18 cellular contexts compared by ENCODE assay signal in genomic region chr17:48566717-48567116, GRCh38. TPM values are rescaled to one million over a fixed set of nuclear protein-coding genes. Genes with fewer than 3 reads are reported as not detected.
"Had no signal": no experiment of that assay in that cellular context is flagged by ENCODE, and none has a peak within 500 bp of the region (broad histone marks: within the 10 kb centered on the region; RNA-seq: fewer than 3 reads in every experiment).

No MANE protein-coding gene starts in this region.

- H3K27ac Mint-ChIP-seq: activated B cell treated with CpG ODN at 0.5 μM for 24 hours; activated CD4-positive, alpha-beta T cell treated with anti-CD3 and anti-CD28 coated beads, Interleukin-2, amount 10 ng/mL, durations not matched to agents 24 days and 14 days; activated naive CD8-positive, alpha-beta T cell treated with anti-CD3 and anti-CD28 coated beads, Interleukin-2, amount 50 U/mL, for 24 hours; activated T-helper 1 cell treated with anti-CD3 and anti-CD28 coated beads, Interleukin-12 subunit alpha, Interleukin-12 subunit beta, Interleukin-2, Interleukin-4 antibody, amounts not matched to agents 30 ng/mL and 10 ng/mL and 1 ng/mL, durations not matched to agents 14 hours and 24 hours and 36 hours; naive thymus-derived CD4-positive, alpha-beta T cell; stimulated activated effector memory CD8-positive, alpha-beta T cell treated with anti-CD3 and anti-CD28 coated beads, Interleukin-12 subunit alpha, Interleukin-12 subunit beta, amount 100 ng/mL, for 72 hours; T-helper 17 cell had no signal

- H3K9me3 Mint-ChIP-seq: activated B cell treated with CpG ODN at 0.5 μM for 24 hours; activated CD4-positive, alpha-beta T cell treated with anti-CD3 and anti-CD28 coated beads, Interleukin-2, amount 10 ng/mL, durations not matched to agents 24 days and 14 days; activated naive CD8-positive, alpha-beta T cell treated with anti-CD3 and anti-CD28 coated beads, Interleukin-2, amount 50 U/mL, for 24 hours; activated T-helper 1 cell treated with anti-CD3 and anti-CD28 coated beads, Interleukin-12 subunit alpha, Interleukin-12 subunit beta, Interleukin-2, Interleukin-4 antibody, amounts not matched to agents 30 ng/mL and 10 ng/mL and 1 ng/mL, durations not matched to agents 14 hours and 24 hours and 36 hours; naive thymus-derived CD4-positive, alpha-beta T cell; stimulated activated effector memory CD8-positive, alpha-beta T cell treated with anti-CD3 and anti-CD28 coated beads, Interleukin-12 subunit alpha, Interleukin-12 subunit beta, amount 100 ng/mL, for 72 hours had no signal

- H3K4me3 ChIP-seq: body of pancreas had no signal

- DNase-seq: activated B cell treated with CpG ODN at 0.5 μM for 24 hours; activated CD4-positive, alpha-beta T cell treated with anti-CD3 and anti-CD28 coated beads, Interleukin-2, amount 10 ng/mL, durations not matched to agents 24 days and 14 days; activated naive CD4-positive, alpha-beta T cell treated with Interleukin-2 at 50 U/mL for 16 hours; activated naive CD8-positive, alpha-beta T cell treated with anti-CD3 and anti-CD28 coated beads, Interleukin-2, amount 50 U/mL, for 24 hours; body of pancreas; central memory CD4-positive, alpha-beta T cell; cortex of kidney; effector CD8-positive, alpha-beta T cell; glutamatergic neuron; naive thymus-derived CD4-positive, alpha-beta T cell; right cardiac atrium; substantia nigra; T-helper 17 cell; trophoblast cell had no signal

- H3K27ac ChIP-seq: body of pancreas had no signal

- H3K4me3 Mint-ChIP-seq: activated B cell treated with CpG ODN at 0.5 μM for 24 hours; activated CD4-positive, alpha-beta T cell treated with anti-CD3 and anti-CD28 coated beads, Interleukin-2, amount 10 ng/mL, durations not matched to agents 24 days and 14 days; activated naive CD8-positive, alpha-beta T cell treated with anti-CD3 and anti-CD28 coated beads, Interleukin-2, amount 50 U/mL, for 24 hours; activated T-helper 1 cell treated with anti-CD3 and anti-CD28 coated beads, Interleukin-12 subunit alpha, Interleukin-12 subunit beta, Interleukin-2, Interleukin-4 antibody, amounts not matched to agents 30 ng/mL and 10 ng/mL and 1 ng/mL, durations not matched to agents 14 hours and 24 hours and 36 hours; naive thymus-derived CD4-positive, alpha-beta T cell; stimulated activated effector memory CD8-positive, alpha-beta T cell treated with anti-CD3 and anti-CD28 coated beads, Interleukin-12 subunit alpha, Interleukin-12 subunit beta, amount 100 ng/mL, for 72 hours; T-helper 17 cell had no signal

- H3K9me3 ChIP-seq: body of pancreas had no signal

- H3K36me3 Mint-ChIP-seq: stimulated activated effector memory CD8-positive, alpha-beta T cell treated with anti-CD3 and anti-CD28 coated beads, Interleukin-12 subunit alpha, Interleukin-12 subunit beta, amount 100 ng/mL, for 72 hours had no signal

- ATAC-seq: activated naive CD8-positive, alpha-beta T cell treated with anti-CD3 and anti-CD28 coated beads, Interleukin-2, amount 50 U/mL, for 24 hours; body of pancreas; naive thymus-derived CD4-positive, alpha-beta T cell; right cardiac atrium; stimulated activated effector memory CD8-positive, alpha-beta T cell treated with anti-CD3 and anti-CD28 coated beads, Interleukin-12 subunit alpha, Interleukin-12 subunit beta, amount 100 ng/mL, for 72 hours; T-helper 17 cell had no signal

RNA-seq across cellular contexts. Expression of gene HOXB4, which starts 11.4 kb away (rescaled TPM):
- polyA plus RNA-seq: naive thymus-derived CD4-positive, alpha-beta T cell had no signal

RNA-seq across cellular contexts. Expression of gene HOXB5, which starts 26.9 kb away (rescaled TPM):
- total RNA-seq: activated B cell treated with CpG ODN at 0.5 μM for 24 hours; activated CD4-positive, alpha-beta T cell treated with anti-CD3 and anti-CD28 coated beads, Interleukin-2, amount 10 ng/mL, durations not matched to agents 24 days and 14 days; activated T-helper 1 cell treated with anti-CD3 and anti-CD28 coated beads, Interleukin-12 subunit alpha, Interleukin-12 subunit beta, Interleukin-2, Interleukin-4 antibody, amounts not matched to agents 30 ng/mL and 10 ng/mL and 1 ng/mL, durations not matched to agents 14 hours and 24 hours and 36 hours; naive thymus-derived CD4-positive, alpha-beta T cell; T-helper 17 cell had no signal
- polyA plus RNA-seq: naive thymus-derived CD4-positive, alpha-beta T cell had no signal

RNA-seq across cellular contexts. Expression of gene HOXB1, which starts 35.9 kb away (rescaled TPM):
- total RNA-seq: activated B cell treated with CpG ODN at 0.5 μM for 24 hours; activated CD4-positive, alpha-beta T cell treated with anti-CD3 and anti-CD28 coated beads, Interleukin-2, amount 10 ng/mL, durations not matched to agents 24 days and 14 days; activated T-helper 1 cell treated with anti-CD3 and anti-CD28 coated beads, Interleukin-12 subunit alpha, Interleukin-12 subunit beta, Interleukin-2, Interleukin-4 antibody, amounts not matched to agents 30 ng/mL and 10 ng/mL and 1 ng/mL, durations not matched to agents 14 hours and 24 hours and 36 hours; body of pancreas; kidney epithelial cell; liver; naive thymus-derived CD4-positive, alpha-beta T cell; right cardiac atrium; T-helper 17 cell had no signal
- polyA plus RNA-seq: liver; naive thymus-derived CD4-positive, alpha-beta T cell; right cardiac atrium had no signal
